17 cellular contexts compared by ENCODE assay signal in the genomic region with DNA sequence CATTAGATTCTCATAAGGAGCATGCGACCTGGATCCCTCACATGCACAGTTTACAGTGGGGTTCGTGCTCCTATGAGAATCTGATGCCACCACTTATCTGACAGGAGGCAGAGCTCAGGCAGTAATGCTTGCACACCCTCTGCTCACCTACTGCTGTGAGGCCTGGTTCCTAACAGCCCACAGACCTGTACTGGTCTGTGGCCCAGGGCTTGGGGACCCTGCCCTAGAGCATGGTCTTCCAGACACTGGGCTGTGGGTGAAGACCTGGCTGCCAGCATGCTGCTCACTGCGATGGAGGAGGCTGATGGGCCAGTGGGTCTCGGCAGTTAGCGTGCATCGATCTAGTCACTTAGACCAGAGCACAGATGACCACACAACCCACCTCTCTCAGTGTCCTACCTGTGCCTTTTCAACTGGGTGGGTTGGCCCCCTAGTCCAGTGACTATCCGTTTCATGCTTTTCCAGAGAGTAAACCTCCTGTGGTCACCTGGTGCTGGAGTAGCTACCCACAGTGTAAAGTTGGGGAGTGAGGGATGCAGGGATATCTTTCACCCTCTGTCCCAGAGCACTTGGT. TPM values are rescaled to one million over a fixed set of nuclear protein-coding genes. Genes with fewer than 3 reads are reported as not detected.
DNase-seq lines count a peak whose midpoint lies in the region; ATAC-seq and TF ChIP-seq lines count a peak whose summit lies in the region.
"Had no signal": no experiment of that assay in that cellular context is flagged by ENCODE, and none has a peak within 500 bp of the region (broad histone marks: within the 10 kb centered on the region; RNA-seq: fewer than 3 reads in every experiment).

No MANE protein-coding gene starts in this region.

- no peak overlapping the region for H3K4me3 ChIP-seq in CD4-positive, alpha-beta memory T cell (ENCODE audit: low read length in 2 of 2)
- peak overlapping the region in 1 of 2 donors; percentile 22 for H3K4me3 ChIP-seq in neuronal stem cell (ENCODE audit: low read length in 2 of 2)
- H3K4me3 ChIP-seq: Peyer's patch had no signal

- no peak overlapping the region for H3K18ac ChIP-seq in neuronal stem cell (ENCODE audit: low read length)

- CTCF ChIA-PET in CD4-positive, alpha-beta memory T cell (lab: Charles Lee; ENCODE audit: partially characterized antibody): no interaction called here
- CTCF ChIA-PET in RWPE1 (lab: Yijun Ruan, JAX): no interaction called here

- peaks cover 16% of the 10 kb centered on the region for H3K79me1 ChIP-seq in neuronal stem cell (ENCODE audit: low read depth, low read length)

- POLR2A ChIA-PET in CD4-positive, alpha-beta memory T cell (lab: Charles Lee; ENCODE audit: partially characterized antibody): interaction anchor here (1.0 to 2.6 kb wide), 2 partner anchors 20 to 21 kb away, joined by 3 to 13 read pairs; partner anchors contain the start of gene MED15
- POLR2A ChIA-PET in RWPE1 (lab: Yijun Ruan, JAX; ENCODE audit: low non-redundant PET): no interaction called here

- DNase-seq in CD4-positive, alpha-beta memory T cell: no peak
- DNase-seq in RWPE1 (ENCODE audit: low spot score) (no peak), neuronal stem cell (ENCODE audit: low spot score) (no peak), HuH-7 (ENCODE audit: low spot score) (no peak)
- no peak for DNase-seq in effector memory CD8-positive, alpha-beta T cell
- DNase-seq in stimulated activated CD4-positive, alpha-beta T cell treated with anti-CD3 and anti-CD28 coated beads, Interleukin-15, amount 100 ng/mL, for 24 hours: no peak
- DNase-seq: BE2C; CD8-positive, alpha-beta T cell; H7; KG1; NCI-H1436; NCI-H2081 treated with DMSO at 0.1 percent for 48 hours; NCI-H524; Peyer's patch; SHP77 treated with DMSO at 0.1 percent for 48 hours had no signal

- peaks cover 78% of the 10 kb centered on the region for H3K4me1 ChIP-seq in CD4-positive, alpha-beta memory T cell (ENCODE audit: insufficient read depth, low read length)
- H3K4me1 ChIP-seq in neuronal stem cell (ENCODE audit: control insufficient read depth in 2 of 2, insufficient read depth in 1 of 2, low read depth in 1 of 2, low read length in 2 of 2): peaks cover 21 to 34% of the 10 kb centered on the region in 2 donors

- no peak overlapping the region for H2AK5ac ChIP-seq in neuronal stem cell (ENCODE audit: low read depth, low read length)

- no peak overlapping the region for H4K91ac ChIP-seq in neuronal stem cell (ENCODE audit: low read depth, low read length, poor library complexity)

- no peak overlapping the region for H2BK12ac ChIP-seq in neuronal stem cell (ENCODE audit: low read length)

- intact Hi-C loops in CD4-positive, alpha-beta memory T cell (cut with micrococcal nuclease): no loop called here

- no peak overlapping the region for H2AFZ ChIP-seq in neuronal stem cell (ENCODE audit: low read length)

- peaks cover 25 to 50% of the 10 kb centered on the region in 2 donors for H3K36me3 Mint-ChIP-seq in CD4-positive, alpha-beta memory T cell
- peaks cover 45% of the 10 kb centered on the region for H3K36me3 Mint-ChIP-seq in effector memory CD8-positive, alpha-beta T cell (ENCODE audit: insufficient read depth)

- no peaks in the 10 kb centered on the region for H3K9me3 ChIP-seq in CD4-positive, alpha-beta memory T cell (ENCODE audit: control insufficient read depth in 1 of 2, low read length in 2 of 2)
- H3K9me3 ChIP-seq in neuronal stem cell (replicated peaks in 1 of 2; ENCODE audit: control insufficient read depth in 2 of 2, insufficient read depth in 1 of 2, low read depth in 1 of 2, low read length in 2 of 2): peaks cover 5 to 9% of the 10 kb centered on the region in 2 donors
- H3K9me3 ChIP-seq: BE2C, Peyer's patch had no signal

- no peak overlapping the region for H3K4me2 ChIP-seq in neuronal stem cell (ENCODE audit: insufficient read depth, low read length, poor library complexity, severe bottlenecking)

- H3K27ac Mint-ChIP-seq in CD4-positive, alpha-beta memory T cell: peak overlapping the region in 4 of 7 donors; percentile 28 to 81 (median 67)
- H3K27ac Mint-ChIP-seq in effector memory CD8-positive, alpha-beta T cell: peak overlapping the region; percentile 90

- H3K14ac ChIP-seq in neuronal stem cell (ENCODE audit: low read length): no peak overlapping the region

- H2BK15ac ChIP-seq in neuronal stem cell (ENCODE audit: low read length): no peak overlapping the region

- H3K23ac ChIP-seq in neuronal stem cell (ENCODE audit: low read depth, low read length, poor library complexity): peak overlapping the region; percentile 58

- no peak overlapping the region for H2BK120ac ChIP-seq in neuronal stem cell (ENCODE audit: low read depth, low read length)

- no peak overlapping the region for H4K8ac ChIP-seq in neuronal stem cell (ENCODE audit: low read depth, low read length)

- no peaks in the 10 kb centered on the region for H3K9me3 Mint-ChIP-seq in CD4-positive, alpha-beta memory T cell
- H3K9me3 Mint-ChIP-seq in effector memory CD8-positive, alpha-beta T cell: no peaks in the 10 kb centered on the region
- H3K9me3 Mint-ChIP-seq: CD8-positive, alpha-beta T cell had no signal

- no peak overlapping the region for H2BK5ac ChIP-seq in neuronal stem cell (ENCODE audit: low read length)

- ATAC-seq in effector memory CD8-positive, alpha-beta T cell (replicated peaks): no peak
- ATAC-seq in HG03039 (IDR thresholded peaks at IDR 0.05; ENCODE audit: unreplicated experiment) (no peak), GM21619 (IDR thresholded peaks at IDR 0.05; ENCODE audit: unreplicated experiment) (no peak)
- ATAC-seq: CD8-positive, alpha-beta T cell had no signal

- no peak for TF ChIP-seq CTCF in RWPE1 (conservative IDR thresholded peaks at IDR 0.05; ENCODE audit: low read depth)

- peaks cover 43% of the 10 kb centered on the region for H3K36me3 ChIP-seq in CD4-positive, alpha-beta memory T cell (ENCODE audit: insufficient read depth, low read length)
- peaks cover 9 to 50% of the 10 kb centered on the region in 2 donors for H3K36me3 ChIP-seq in neuronal stem cell (replicated peaks in 1 of 2; ENCODE audit: control insufficient read depth in 2 of 2, insufficient read depth in 2 of 2, low read length in 2 of 2)

- no peaks in the 10 kb centered on the region for H3K27me3 Mint-ChIP-seq in CD4-positive, alpha-beta memory T cell
- no peaks in the 10 kb centered on the region for H3K27me3 Mint-ChIP-seq in effector memory CD8-positive, alpha-beta T cell

- H3K4me3 Mint-ChIP-seq in CD4-positive, alpha-beta memory T cell: peak overlapping the region in 1 of 8 donors; percentile 32
- H3K4me3 Mint-ChIP-seq in effector memory CD8-positive, alpha-beta T cell: no peak overlapping the region
- H3K4me3 Mint-ChIP-seq: CD8-positive, alpha-beta T cell had no signal

- no peak overlapping the region for H3K4ac ChIP-seq in neuronal stem cell (ENCODE audit: low read length)

- H3K4me1 Mint-ChIP-seq in CD4-positive, alpha-beta memory T cell: peaks cover 48 to 80% (median 58%) of the 10 kb centered on the region in 4 donors
- peaks cover 49 to 62% of the 10 kb centered on the region in 2 donors for H3K4me1 Mint-ChIP-seq in effector memory CD8-positive, alpha-beta T cell (ENCODE audit: low read depth in 2 of 2)

- no CpG with 5 or more reads among the region's 7 CpGs for WGBS in neuronal stem cell (ENCODE audit: extremely low coverage in 2 of 2, insufficient read length in 2 of 2, insufficient replicate concordance in 1 of 2), 2 donors

- no peak overlapping the region for H3K27ac ChIP-seq in CD4-positive, alpha-beta memory T cell (ENCODE audit: low read depth, low read length)
- H3K27ac ChIP-seq in RWPE1 (peak overlapping the region; percentile 100), neuronal stem cell (replicated peaks; ENCODE audit: low read length) (no peak overlapping the region)
- H3K27ac ChIP-seq: Peyer's patch had no signal

- H3K9ac ChIP-seq in neuronal stem cell (ENCODE audit: low read depth, low read length, poor library complexity): no peak overlapping the region

- no peaks in the 10 kb centered on the region for H3K27me3 ChIP-seq in CD4-positive, alpha-beta memory T cell (ENCODE audit: insufficient read depth, low read length)
- no peaks in the 10 kb centered on the region for H3K27me3 ChIP-seq in neuronal stem cell (ENCODE audit: control insufficient read depth in 3 of 3, insufficient read depth in 3 of 3, low read depth in 1 of 3, low read length in 3 of 3)
- H3K27me3 ChIP-seq: BE2C, Peyer's patch had no signal

RNA-seq across cellular contexts. Expression of gene MED15, which starts 21.1 kb away (rescaled TPM):
- total RNA-seq in CD4-positive, alpha-beta memory T cell: 100 to 1,000 TPM; 225 to 237 TPM
- polyA plus RNA-seq in CD4-positive, alpha-beta memory T cell: 10 to 100 TPM; 15.6 to 86.8 TPM
- 35.8 TPM for polyA plus RNA-seq in neuronal stem cell (2013, experiment 1 of 2)
- 36.1 TPM for polyA plus RNA-seq in neuronal stem cell (2013, experiment 2 of 2)

RNA-seq across cellular contexts. Expression of gene KLHL22, which starts 32.9 kb away (rescaled TPM):
- total RNA-seq in CD4-positive, alpha-beta memory T cell: 10 to 100 TPM; 60.2 to 63.1 TPM
- 10 to 100 TPM; 19.4 to 23.9 TPM for polyA plus RNA-seq in CD4-positive, alpha-beta memory T cell
- polyA plus RNA-seq in neuronal stem cell (2013, experiment 1 of 2): 14.3 TPM
- polyA plus RNA-seq in neuronal stem cell (2013, experiment 2 of 2): 13.8 TPM
